ENCODE assay signal across 8 cellular contexts in genomic region chr5:141878186-141878770, GRCh38. TPM values are rescaled to one million over a fixed set of nuclear protein-coding genes. Genes with fewer than 3 reads are reported as not detected.
A peak's percentile ranks its signal among the peaks of the same experiment; 100 is the strongest.
DNase-seq lines count a peak whose midpoint lies in the region; ATAC-seq, FAIRE-seq and TF ChIP-seq lines count a peak whose summit lies in the region.

Gene PCDH1 (minus strand): TSS chr5:141878410. CDS start chr5:141878262, 148 bp downstream.

- peak; percentile 35 for ATAC-seq in RWPE2 (ENCODE audit: low read depth)
- ATAC-seq in GM18517 (IDR thresholded peaks at IDR 0.05; ENCODE audit: unreplicated experiment): no peak

- H3K9ac ChIP-seq in kidney (ENCODE audit: low read length in 2 of 2) (peak within 1 kb of the TSS; percentile 77 to 81), skeletal muscle tissue (ENCODE audit: low read depth in 1 of 3, low read length in 3 of 3) (peak within 1 kb of the TSS; percentile 68 to 82 (median 74))

- in situ Hi-C loops in GM13977 (cut with MboI; ENCODE audit: low pct_unique_long_range_greater_than_20kb, low sequenced_read_pairs, unreplicated experiment): no loop called here

- H3K27me3 Mint-ChIP-seq in chondrocyte (ENCODE audit: low read depth): peaks cover 28% of the 10 kb centered on the region

- TF ChIP-seq CTCF in RWPE2 (IDR thresholded peaks at IDR 0.05; ENCODE audit: poor library complexity, severe bottlenecking) (no peak), chondrocyte (IDR thresholded peaks at IDR 0.05) (no peak), kidney (IDR thresholded peaks at IDR 0.05; ENCODE audit: borderline replicate concordance, extremely low read depth, insufficient read depth) (no peak), GM13977 (IDR thresholded peaks at IDR 0.05; ENCODE audit: extremely low read depth, insufficient read depth, missing control alignments) (no peak)

- H3K9me3 ChIP-seq in RWPE2 (ENCODE audit: severe bottlenecking): no peaks in the 10 kb centered on the region
- H3K9me3 ChIP-seq in kidney (ENCODE audit: control insufficient read depth in 1 of 2, low read length in 2 of 2): no peaks in the 10 kb centered on the region
- H3K9me3 ChIP-seq in skeletal muscle tissue (ENCODE audit: control insufficient read depth in 3 of 3, low read length in 3 of 3): no peaks in the 10 kb centered on the region

- peak within 1 kb of the TSS; percentile 78 for H3K27ac Mint-ChIP-seq in chondrocyte (ENCODE audit: unreplicated experiment)

- H3K4me3 Mint-ChIP-seq in chondrocyte (ENCODE audit: unreplicated experiment): peak within 1 kb of the TSS; percentile 92

- no peaks in the 10 kb centered on the region for H3K4me1 ChIP-seq in RWPE2 (ENCODE audit: insufficient read depth, poor library complexity, severe bottlenecking)
- H3K4me1 ChIP-seq in kidney (ENCODE audit: control insufficient read depth in 1 of 2, insufficient read depth in 1 of 2, low read depth in 1 of 2, low read length in 2 of 2): peaks cover 13 to 38% of the 10 kb centered on the region in 2 donors
- peaks cover 52 to 66% (median 65%) of the 10 kb centered on the region in 3 donors for H3K4me1 ChIP-seq in skeletal muscle tissue (ENCODE audit: control insufficient read depth in 3 of 3, insufficient read depth in 3 of 3, low read length in 3 of 3)

- no peaks in the 10 kb centered on the region for H3K9me3 Mint-ChIP-seq in chondrocyte (ENCODE audit: low read depth)

- H3K36me3 ChIP-seq in RWPE2 (ENCODE audit: low read depth): no peaks in the 10 kb centered on the region
- no peaks in the 10 kb centered on the region for H3K36me3 ChIP-seq in kidney (ENCODE audit: control insufficient read depth in 1 of 2, insufficient read depth in 2 of 2, low read length in 2 of 2)
- peaks cover 0 to 2% (median 0%) of the 10 kb centered on the region in 3 donors for H3K36me3 ChIP-seq in skeletal muscle tissue (ENCODE audit: control insufficient read depth in 3 of 3, insufficient read depth in 3 of 3, low read length in 3 of 3)

- H3K27me3 ChIP-seq in RWPE2 (ENCODE audit: insufficient read depth, poor library complexity, severe bottlenecking) (peaks cover 9% of the 10 kb centered on the region), skeletal muscle tissue (ENCODE audit: control insufficient read depth in 3 of 3, insufficient read depth in 3 of 3, low read length in 3 of 3) (peaks cover 63 to 72% (median 67%) of the 10 kb centered on the region in 3 donors)

- H3K27ac ChIP-seq in RWPE2 (ENCODE audit: poor library complexity, severe bottlenecking) (peak within 1 kb of the TSS; percentile 44), kidney (ENCODE audit: low read depth in 2 of 2, low read length in 2 of 2) (peak within 1 kb of the TSS; percentile 87 to 97), skeletal muscle tissue (ENCODE audit: low read depth, low read length) (peak within 1 kb of the TSS; percentile 81)

- intact Hi-C loops in kidney (cut with DNase I): no loop called here

- peaks cover 3% of the 10 kb centered on the region for H3K36me3 Mint-ChIP-seq in chondrocyte (ENCODE audit: low read depth)

- H3K4me1 Mint-ChIP-seq in chondrocyte (ENCODE audit: low read depth): peaks cover 53% of the 10 kb centered on the region

- H3K4me3 ChIP-seq in RWPE2 (ENCODE audit: severe bottlenecking): peak within 1 kb of the TSS; percentile 75
- peak within 1 kb of the TSS; percentile 82 to 95 for H3K4me3 ChIP-seq in kidney (ENCODE audit: low read length in 2 of 2)
- H3K4me3 ChIP-seq in skeletal muscle tissue (ENCODE audit: low read length in 3 of 3): peak within 1 kb of the TSS; percentile 77 to 91 (median 88)

- no peak for FAIRE-seq in kidney (lab: Jason Lieb, UNC)

- DNase-seq in NCI-H2196 (lab: John Stamatoyannopoulos, UW; ENCODE audit: unreplicated experiment) (peak; percentile 60), NCI-H2196 treated with DMSO at 0.1 percent for 48 hours (lab: John Stamatoyannopoulos, UW; ENCODE audit: unreplicated experiment) (no peak), RWPE2 (ENCODE audit: low spot score) (no peak), chondrocyte (ENCODE audit: low spot score) (no peak), kidney (peak; percentile 84), GM13977 (ENCODE audit: low spot score) (no peak)

RNA-seq across cellular contexts. Expression of gene PCDH1, which starts in this region (rescaled TPM):
- total RNA-seq in chondrocyte (10.9 to 85.4 TPM (median 82.9 TPM) in 3 replicates), kidney (147 TPM), skeletal muscle tissue (20.9 TPM)
- 37.3 TPM for polyA plus RNA-seq in kidney (ENCODE audit: insufficient read depth, low read depth, low replicate concordance)

Comparison
In these comparisons a context has a peak if more than half of its experiments do, and no peak if none do; other contexts are left out.
1. DNase-seq: peak in NCI-H2196 (single experiment) and kidney (single experiment); none in NCI-H2196 treated with DMSO at 0.1 percent for 48 hours (single experiment), RWPE2 (single experiment), chondrocyte (single experiment) and GM13977 (single experiment).
2. Peak in every context shown above with its lines, with median percentiles within 50 percentile points of each other: H3K27ac ChIP-seq and H3K4me3 ChIP-seq.